ENCODE assay signal across 1 cellular context in genomic region chr19:53612762-53613526, GRCh38.
A peak's percentile ranks its signal among the peaks of the same experiment; 100 is the strongest.
TF ChIP-seq lines count a peak whose summit lies in the region.

No MANE protein-coding gene starts in this region.

TF ChIP-seq in H1, 55 proteins besides CTCF, POLR2A, EP300 and RAD21:
- no peak for TF ChIP-seq SIX5 (IDR thresholded peaks at IDR 0.05; ENCODE audit: low read depth, low read length)
- no peak for TF ChIP-seq PHF8 (conservative IDR thresholded peaks at IDR 0.05; ENCODE audit: low read depth, low read length)
- TF ChIP-seq YY1 (IDR thresholded peaks at IDR 0.05; ENCODE audit: low read depth, low read length), result peak; percentile 68; the same call in 1 of the 2 replicates
- TF ChIP-seq KDM5A (IDR thresholded peaks at IDR 0.05; ENCODE audit: low read length), result no peak
- TF ChIP-seq JUND (IDR thresholded peaks at IDR 0.05; ENCODE audit: low read length), result peak; percentile 38; the same call in 1 of the 2 replicates
- TF ChIP-seq RBBP5 (IDR thresholded peaks at IDR 0.05; ENCODE audit: borderline replicate concordance, low read depth, low read length), result peak; percentile 99
- no peak for TF ChIP-seq SAP30 (IDR thresholded peaks at IDR 0.05; ENCODE audit: insufficient read depth, insufficient replicate concordance, low read length)
- TF ChIP-seq TBP (IDR thresholded peaks at IDR 0.05; ENCODE audit: low read depth, low read length), result peak; percentile 32; the same call in 1 of the 2 replicates
- peak in 1 of 2 experiments; percentile 59 for TF ChIP-seq BCL11A (IDR thresholded peaks at IDR 0.05; ENCODE audit: low read depth in 2 of 2, low read length in 2 of 2)
- TF ChIP-seq TCF12 (IDR thresholded peaks at IDR 0.05; ENCODE audit: low read depth, low read length), result 0 out of 2 replicates have a peak, but pooled peaks have one; percentile 33
- TF ChIP-seq CTBP2 (IDR thresholded peaks at IDR 0.05; ENCODE audit: borderline replicate concordance, insufficient read depth, insufficient read length, low read length), result peak; percentile 61
- peak; percentile 99 for TF ChIP-seq ASH2L (IDR thresholded peaks at IDR 0.05; ENCODE audit: low read length)
- TF ChIP-seq EZH2 (IDR thresholded peaks at IDR 0.05; ENCODE audit: low read depth, low read length, severe bottlenecking), result no peak
- no peak for TF ChIP-seq FOSL1 (IDR thresholded peaks at IDR 0.05; ENCODE audit: insufficient read depth, low read depth, low read length)
- TF ChIP-seq MAX (IDR thresholded peaks at IDR 0.05), result no peak
- no peak for TF ChIP-seq JUN (IDR thresholded peaks at IDR 0.05; ENCODE audit: low read depth, low read length)
- peak; percentile 97 for TF ChIP-seq TEAD4 (IDR thresholded peaks at IDR 0.05; ENCODE audit: low read depth, low read length)
- peak; percentile 97 for TF ChIP-seq SP1 (IDR thresholded peaks at IDR 0.05; ENCODE audit: low read depth, low read length)
- TF ChIP-seq TAF1 (IDR thresholded peaks at IDR 0.05; ENCODE audit: low read depth, low read length), result peak; percentile 44; the same call in 1 of the 2 replicates
- TF ChIP-seq TAF7 (optimal IDR thresholded peaks at IDR 0.05; ENCODE audit: borderline replicate concordance, low read depth, low read length), result no peak
- TF ChIP-seq CHD2 (IDR thresholded peaks at IDR 0.05; ENCODE audit: low read length), result peak; percentile 75
- TF ChIP-seq E2F6 (IDR thresholded peaks at IDR 0.05), result 0 out of 2 replicates have a peak, but pooled peaks have one; percentile 15
